Comparison of ENCODE assay signal across 13 cellular contexts in the genomic region with DNA sequence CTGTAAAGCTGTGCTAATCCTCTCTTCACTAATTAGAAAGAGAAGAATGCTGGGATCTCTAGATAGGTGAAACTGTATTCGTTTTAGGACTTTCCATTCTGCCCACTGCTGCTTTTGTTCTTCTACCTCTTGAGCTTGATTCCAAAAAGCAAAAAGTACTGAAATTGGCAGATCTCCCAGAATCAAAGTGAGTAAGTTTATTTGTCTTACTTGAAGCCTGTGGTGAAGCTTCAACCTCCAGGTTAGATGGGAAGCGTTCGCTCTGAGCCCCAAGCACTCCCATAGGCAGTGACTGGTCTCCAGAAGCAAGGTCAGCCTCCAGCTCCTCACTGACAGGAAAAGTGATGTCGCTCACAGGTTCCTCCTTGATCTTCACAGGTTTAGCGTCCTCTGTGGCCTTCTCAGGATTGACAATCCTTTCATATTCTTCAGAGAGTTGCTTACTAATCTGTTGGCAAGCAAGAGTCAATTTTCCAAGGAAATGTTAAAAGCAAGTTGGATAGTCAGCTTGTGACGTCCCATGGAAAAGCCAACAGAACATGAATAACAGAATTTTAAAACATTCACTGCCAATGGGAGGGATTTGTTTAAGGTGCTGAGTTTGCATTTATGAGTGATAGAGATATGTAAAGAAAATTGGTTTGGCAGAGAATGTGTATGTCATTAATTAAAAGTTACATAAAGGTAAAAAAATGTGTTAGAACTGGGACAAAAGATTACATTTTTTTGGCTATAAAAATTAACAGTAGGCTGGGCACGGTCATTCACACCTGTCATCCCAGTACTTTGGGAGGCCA. TPM values are rescaled to one million over a fixed set of nuclear protein-coding genes. Genes with fewer than 3 reads are reported as not detected.
A peak's percentile ranks its signal among the peaks of the same experiment; 100 is the strongest.
DNase-seq lines count a peak whose midpoint lies in the region; ATAC-seq and TF ChIP-seq lines count a peak whose summit lies in the region.
"Had no signal": no experiment of that assay in that cellular context is flagged by ENCODE, and none has a peak within 500 bp of the region (broad histone marks: within the 10 kb centered on the region; RNA-seq: fewer than 3 reads in every experiment).

No MANE protein-coding gene starts in this region.

- ATAC-seq in Panc1 = 0 out of 2 replicates have a peak, but pooled peaks have one; percentile 58
- ATAC-seq in natural killer cell treated with Interleukin-12 subunit alpha and Interleukin-12 subunit beta and Interleukin-15 and Interleukin-18, amount 100 ng/mL, for 72 hours = no peak
- no peak for ATAC-seq in HG02884 (IDR thresholded peaks at IDR 0.05; ENCODE audit: unreplicated experiment)
- ATAC-seq: GM12878, upper lobe of right lung had no signal

- H3K4me1 ChIP-seq in Panc1 (ENCODE audit: control insufficient read depth, insufficient read depth, low read length) = no peaks in the 10 kb centered on the region
- H3K4me1 ChIP-seq: upper lobe of right lung had no signal

- H3K9me3 Mint-ChIP-seq in natural killer cell treated with Interleukin-12 subunit alpha and Interleukin-12 subunit beta and Interleukin-15 and Interleukin-18, amount 100 ng/mL, for 72 hours = no peaks in the 10 kb centered on the region
- H3K9me3 Mint-ChIP-seq: activated T-helper 2 cell treated with anti-CD3 and anti-CD28 coated beads, Interferon-gamma antibody, Interleukin-2, Interleukin-4, amounts not matched to agents 10 μg/mL and 5 μg/mL and 100 μg/mL, durations not matched to agents 14 hours and 24 hours and 36 hours; CD4-positive, alpha-beta memory T cell had no signal

- no peak overlapping the region for H3K4me3 Mint-ChIP-seq in natural killer cell treated with Interleukin-12 subunit alpha and Interleukin-12 subunit beta and Interleukin-15 and Interleukin-18, amount 100 ng/mL, for 72 hours
- H3K4me3 Mint-ChIP-seq: CD4-positive, alpha-beta memory T cell had no signal

- H3K27me3 ChIP-seq in Panc1 (ENCODE audit: control insufficient read depth, insufficient read depth, low read length) = no peaks in the 10 kb centered on the region
- H3K27me3 ChIP-seq: upper lobe of right lung had no signal

- CTCF ChIA-PET in Panc1 (lab: Charles Lee) = no interaction called here

- DNase-seq in EH (ENCODE audit: low read depth) (peak; percentile 46), Panc1 (ENCODE audit: low read depth, low spot score) (no peak), fibroblast of the conjunctiva (ENCODE audit: low read depth) (peak; percentile 8), NCI-H1417 treated with DMSO at 0.1 percent for 48 hours (lab: John Stamatoyannopoulos, UW) (no peak)
- DNase-seq in natural killer cell treated with Interleukin-12 subunit alpha and Interleukin-12 subunit beta and Interleukin-15 and Interleukin-18, amount 100 ng/mL, for 72 hours (ENCODE audit: low spot score) = no peak
- DNase-seq: CD4-positive, alpha-beta memory T cell; NK-92 treated with Interleukin-12 subunit alpha and Interleukin-12 subunit beta, amount 100 ng/mL, for 24 hours; occipital lobe; T-helper 9 cell; upper lobe of right lung had no signal

- H3K9me3 ChIP-seq in Panc1 (ENCODE audit: control insufficient read depth, insufficient read depth, low read depth, low read length) = no peaks in the 10 kb centered on the region
- H3K9me3 ChIP-seq: upper lobe of right lung had no signal

- H3K27ac Mint-ChIP-seq in natural killer cell treated with Interleukin-12 subunit alpha and Interleukin-12 subunit beta and Interleukin-15 and Interleukin-18, amount 100 ng/mL, for 72 hours = peak overlapping the region in 1 of 2 donors; percentile 32
- H3K27ac Mint-ChIP-seq: activated T-helper 2 cell treated with anti-CD3 and anti-CD28 coated beads, Interferon-gamma antibody, Interleukin-2, Interleukin-4, amounts not matched to agents 10 μg/mL and 5 μg/mL and 100 μg/mL, durations not matched to agents 14 hours and 24 hours and 36 hours had no signal

- no TSS peak for BruUV-seq in Panc1 (replicated peaks; lab: Mats Ljungman, UMichigan)

- in situ Hi-C loops in Panc1 (cut with HindIII; ENCODE audit: low pct_unique_long_range_greater_than_20kb, low sequenced_read_pairs) = no loop called here

- H3K27ac ChIP-seq in Panc1 (ENCODE audit: low read length) = no peak overlapping the region
- H3K27ac ChIP-seq: upper lobe of right lung had no signal

- peaks cover 36% of the 10 kb centered on the region for H3K36me3 Mint-ChIP-seq in natural killer cell treated with Interleukin-12 subunit alpha and Interleukin-12 subunit beta and Interleukin-15 and Interleukin-18, amount 100 ng/mL, for 72 hours

- POLR2A ChIA-PET in Panc1 (lab: Charles Lee) = no interaction called here

- no peaks in the 10 kb centered on the region for H3K27me3 Mint-ChIP-seq in natural killer cell treated with Interleukin-12 subunit alpha and Interleukin-12 subunit beta and Interleukin-15 and Interleukin-18, amount 100 ng/mL, for 72 hours
- H3K27me3 Mint-ChIP-seq: CD4-positive, alpha-beta memory T cell had no signal

- H3K4me1 Mint-ChIP-seq in natural killer cell treated with Interleukin-12 subunit alpha and Interleukin-12 subunit beta and Interleukin-15 and Interleukin-18, amount 100 ng/mL, for 72 hours (ENCODE audit: low read depth in 2 of 2) = peaks cover 12 to 15% of the 10 kb centered on the region in 2 donors

- intact Hi-C loops in Panc1 (cut with micrococcal nuclease; ENCODE audit: unreplicated experiment) = no loop called here

- no peak overlapping the region for H3K4me3 ChIP-seq in Panc1 (ENCODE audit: low read depth in 2 of 2, low read length in 2 of 2)
- H3K4me3 ChIP-seq: GM12878, upper lobe of right lung had no signal

- TF ChIP-seq CTCF in Panc1 (IDR thresholded peaks at IDR 0.05) = no peak

- peaks cover 23% of the 10 kb centered on the region for H3K36me3 ChIP-seq in Panc1 (ENCODE audit: control insufficient read depth, insufficient read depth, low read length)

RNA-seq across cellular contexts. Expression of a gene that starts 8.1 kb away (rescaled TPM):
- total RNA-seq in Panc1 (2021; ENCODE audit: unreplicated experiment) = 22.4 TPM
- 22.0 TPM for polyA plus RNA-seq in Panc1 (2012; ENCODE audit: insufficient read length)
- total RNA-seq in natural killer cell treated with Interleukin-12 subunit alpha and Interleukin-12 subunit beta and Interleukin-15 and Interleukin-18, amount 100 ng/mL, for 72 hours = 10 to 100 TPM; 32.9 to 41.9 TPM

RNA-seq across cellular contexts. Expression of a gene that starts 8.3 kb away (rescaled TPM):
- total RNA-seq in Panc1 (2021; ENCODE audit: unreplicated experiment) = 22.2 TPM
- polyA plus RNA-seq in Panc1 (2012; ENCODE audit: insufficient read length) = 16.0 TPM
- total RNA-seq in natural killer cell treated with Interleukin-12 subunit alpha and Interleukin-12 subunit beta and Interleukin-15 and Interleukin-18, amount 100 ng/mL, for 72 hours = 10 to 100 TPM; 31.1 to 33.3 TPM

RNA-seq across cellular contexts. Expression of a gene that starts 26.5 kb away (rescaled TPM):
- 37.2 TPM for total RNA-seq in Panc1 (2021; ENCODE audit: unreplicated experiment)
- 31.8 TPM for polyA plus RNA-seq in Panc1 (2012; ENCODE audit: insufficient read length)
- 10 to 100 TPM; 32.7 to 36.9 TPM for total RNA-seq in natural killer cell treated with Interleukin-12 subunit alpha and Interleukin-12 subunit beta and Interleukin-15 and Interleukin-18, amount 100 ng/mL, for 72 hours

RNA-seq across cellular contexts. Expression of a gene that starts 26.5 kb away (rescaled TPM):
- 5.9 TPM for total RNA-seq in Panc1 (2021; ENCODE audit: unreplicated experiment)
- polyA plus RNA-seq in Panc1 (2012; ENCODE audit: insufficient read length) = 4.2 TPM
- total RNA-seq in natural killer cell treated with Interleukin-12 subunit alpha and Interleukin-12 subunit beta and Interleukin-15 and Interleukin-18, amount 100 ng/mL, for 72 hours = under 1 TPM in 1 of 2 donors, not detected in 1; 0.36 TPM

Comparison
In these comparisons a context has a peak if more than half of its experiments do, and no peak if none do; other contexts are left out.
1. DNase-seq: peak in EH (single experiment) and fibroblast of the conjunctiva (single experiment); none in Panc1 (single experiment), natural killer cell treated with Interleukin-12 subunit alpha and Interleukin-12 subunit beta and Interleukin-15 and Interleukin-18, amount 100 ng/mL, for 72 hours (single experiment) and NCI-H1417 treated with DMSO at 0.1 percent for 48 hours (single experiment).